Comparison of ENCODE assay signal across 9 cellular contexts in genomic region chr2:235247001-235247400, GRCh38.
"Had no signal": no experiment of that assay in that cellular context is flagged by ENCODE, and none has a peak within 500 bp of the region (broad histone marks: within the 10 kb centered on the region; RNA-seq: fewer than 3 reads in every experiment).

No MANE protein-coding gene starts in this region.

- H3K4me1 ChIP-seq: HAP-1 had no signal

- H3K27ac ChIP-seq: GM23248, HL-60 had no signal

- DNase-seq: GM23248, GOT3, H7, HFFc6, IMR-90, KG1 had no signal

- H3K36me3 ChIP-seq: HAP-1 had no signal

- H2AFZ ChIP-seq: GM23248 had no signal

- H3K4me3 ChIP-seq: GM23248, HAP-1, K562 had no signal

- H3K9me3 ChIP-seq: HAP-1 had no signal

- H3K9ac ChIP-seq: GM23248 had no signal

- FAIRE-seq: K562 had no signal
